In genomic region chr18:7946724-7947377, GRCh38 we compare ENCODE assay signal across 8 cellular contexts.
DNase-seq lines count a peak whose midpoint lies in the region; ATAC-seq, FAIRE-seq and TF ChIP-seq lines count a peak whose summit lies in the region.

No MANE protein-coding gene starts in this region.

- no peak overlapping the region for H3T11ph ChIP-seq in H9 (ENCODE audit: low read length)

- H3K14ac ChIP-seq in H9 (ENCODE audit: insufficient read depth, low read length): no peak overlapping the region

- H3K36me3 ChIP-seq in colonic mucosa: no peaks in the 10 kb centered on the region

- TF ChIP-seq CTCF in colonic mucosa (IDR thresholded peaks at IDR 0.05) (no peak), H9 (conservative IDR thresholded peaks at IDR 0.05) (no peak)

- H3K79me1 ChIP-seq in H9 (ENCODE audit: insufficient read depth, low read depth, low read length, poor library complexity, severe bottlenecking): no peaks in the 10 kb centered on the region

- no peak for FAIRE-seq in GM12891 (lab: Jason Lieb, UNC)

- H3K79me2 ChIP-seq in H9 (ENCODE audit: insufficient read depth, low read length): no peaks in the 10 kb centered on the region

- H3K4me1 Mint-ChIP-seq in H9: peaks cover 8% of the 10 kb centered on the region in 2 experiments; a peak in 3 of 4 replicates

- no peaks in the 10 kb centered on the region for H3K27me3 Mint-ChIP-seq in H9 (ENCODE audit: low read depth)

- H2BK15ac ChIP-seq in H9 (ENCODE audit: low read depth, low read length): no peak overlapping the region

- H3K4me2 ChIP-seq in H9 (ENCODE audit: insufficient read depth, insufficient read length, low read length): no peak overlapping the region

- H3K27me3 ChIP-seq in colonic mucosa (no peaks in the 10 kb centered on the region), H9 (ENCODE audit: insufficient read depth, low read length) (no peaks in the 10 kb centered on the region)

- H4K91ac ChIP-seq in H9 (ENCODE audit: insufficient read length, low read depth, low read length): no peak overlapping the region

- H2BK5ac ChIP-seq in H9 (ENCODE audit: insufficient read length, low read length): no peak overlapping the region

- peak overlapping the region; percentile 66 for H3K27ac ChIP-seq in colonic mucosa
- H3K27ac ChIP-seq in H9 (ENCODE audit: insufficient read length, low read depth, low read length): no peak overlapping the region

- H3K4me1 ChIP-seq in colonic mucosa: no peaks in the 10 kb centered on the region
- H3K4me1 ChIP-seq in H9 (ENCODE audit: insufficient read depth, low read length): no peaks in the 10 kb centered on the region

- no peak overlapping the region for H2AFZ ChIP-seq in H9 (ENCODE audit: low read length)

- H4K5ac ChIP-seq in H9 (ENCODE audit: insufficient read length, low read depth, low read length): no peak overlapping the region

- no peaks in the 10 kb centered on the region for H3K9me3 Mint-ChIP-seq in H9

- WGBS in H9 (ENCODE audit: extremely low coverage, insufficient read length, low lambda C conversion rate): no CpG with 5 or more reads among the region's 7 CpGs

- intact Hi-C loops in colonic mucosa (cut with DNase I): no loop called here

- H3K56ac ChIP-seq in H9 (ENCODE audit: insufficient read length, low read depth, low read length): no peak overlapping the region

- H3K4me3 ChIP-seq in colonic mucosa: no peak overlapping the region

- H2BK120ac ChIP-seq in H9 (ENCODE audit: low read depth, low read length, poor library complexity, severe bottlenecking): no peak overlapping the region

- no peak overlapping the region for H3K4me3 Mint-ChIP-seq in H9

- no peak overlapping the region for H2AK5ac ChIP-seq in H9 (ENCODE audit: insufficient read length, low read length)

- no peaks in the 10 kb centered on the region for H3K9me3 ChIP-seq in colonic mucosa
- no peaks in the 10 kb centered on the region for H3K9me3 ChIP-seq in H9 (ENCODE audit: control insufficient read depth, low read depth, low read length)

- no peak overlapping the region for H3K9ac ChIP-seq in colonic mucosa (ENCODE audit: low read depth in 2 of 2, low read length in 2 of 2)
- H3K9ac ChIP-seq in H9 (ENCODE audit: extremely low read depth, insufficient read length, low read length): no peak overlapping the region

- no peak overlapping the region for H4K8ac ChIP-seq in H9 (replicated peaks; ENCODE audit: insufficient read length, low read depth, low read length)

- no peak for TF ChIP-seq POLR2A in GM12891 (IDR thresholded peaks at IDR 0.05; ENCODE audit: low read depth, low read length)

- H3K23me2 ChIP-seq in H9 (ENCODE audit: insufficient read length, low read depth, low read length, poor library complexity, severe bottlenecking): no peaks in the 10 kb centered on the region

- H3K18ac ChIP-seq in H9 (ENCODE audit: insufficient read length, low read depth, low read length): no peak overlapping the region

- H2BK20ac ChIP-seq in H9 (ENCODE audit: low read depth, low read length, poor library complexity, severe bottlenecking): no peak overlapping the region

- no peak overlapping the region for H3K4ac ChIP-seq in H9 (ENCODE audit: low read depth, low read length)

- no peak overlapping the region for H2BK12ac ChIP-seq in H9 (ENCODE audit: insufficient read length, low read depth, low read length)

- H3K23ac ChIP-seq in H9 (ENCODE audit: insufficient read length, low read depth, low read length): no peak overlapping the region

- peak; percentile 67 for DNase-seq in GM03348 (ENCODE audit: low spot score)
- DNase-seq in NCI-H69 (lab: John Stamatoyannopoulos, UW): peak; percentile 75
- peak; percentile 44 for DNase-seq in colonic mucosa
- peak; percentile 47 for DNase-seq in medulla oblongata (ENCODE audit: extremely low spot score)
- DNase-seq in H9: no peak
- DNase-seq in GM12891 (ENCODE audit: insufficient read length, low spot score): no peak
- DNase-seq in NCI-H2029 (lab: John Stamatoyannopoulos, UW): no peak

- ATAC-seq in GM21717 (IDR thresholded peaks at IDR 0.05; ENCODE audit: unreplicated experiment): no peak

- H4K20me1 ChIP-seq in H9 (ENCODE audit: control insufficient read depth, insufficient read depth, insufficient read length): no peaks in the 10 kb centered on the region

- H3K27ac Mint-ChIP-seq in H9: 0 out of 7 replicates have a peak overlapping the region, but pooled peaks of 1 of the 3 experiments have one; percentile 29

- peaks cover 0 to 1% (median 0%) of the 10 kb centered on the region in 3 experiments; a peak in 1 of 7 replicates for H3K36me3 Mint-ChIP-seq in H9 (ENCODE audit: insufficient read depth in 1 of 3, low read depth in 3 of 3)

TF ChIP-seq in GM12891, 5 proteins besides CTCF, POLR2A, EP300 and RAD21:
- TF ChIP-seq PAX5 (IDR thresholded peaks at IDR 0.05; ENCODE audit: insufficient read depth, low read length, severe bottlenecking): no peak
- TF ChIP-seq POLR2AphosphoS5 (IDR thresholded peaks at IDR 0.05; ENCODE audit: low read depth, low read length): no peak
- no peak for TF ChIP-seq POU2F2 (IDR thresholded peaks at IDR 0.05; ENCODE audit: low read depth, low read length)
- no peak for TF ChIP-seq TAF1 (IDR thresholded peaks at IDR 0.05; ENCODE audit: low read depth, low read length)
- no peak for TF ChIP-seq SPI1 (IDR thresholded peaks at IDR 0.05; ENCODE audit: low read depth, low read length)
TF ChIP-seq in GM12891: peak in this region for 0.

Comparison
In these comparisons a context has a peak if more than half of its experiments do, and no peak if none do; other contexts are left out.
1. DNase-seq: peak in GM03348 (single experiment), NCI-H69 (single experiment), colonic mucosa (single experiment) and medulla oblongata (single experiment); none in H9 (single experiment), GM12891 (single experiment) and NCI-H2029 (single experiment).